In genomic region chr10:24550680-24551079, GRCh38 we compare ENCODE assay signal across 28 cellular contexts.
"Had no signal": no experiment of that assay in that cellular context is flagged by ENCODE, and none has a peak within 500 bp of the region (broad histone marks: within the 10 kb centered on the region; RNA-seq: fewer than 3 reads in every experiment).

No MANE protein-coding gene starts in this region.

- H3K4me3 Mint-ChIP-seq: activated CD8-positive, alpha-beta T cell treated with anti-CD3 and anti-CD28 coated beads for 36 hours; activated naive CD8-positive, alpha-beta T cell; activated T-cell treated with anti-CD3 and anti-CD28 coated beads, Interleukin-2, amount 50 U/mL, for 24 hours; activated T-cell treated with anti-CD3 and anti-CD28 coated beads, Interleukin-2, amount 50 U/mL, for 72 hours; effector memory CD8-positive, alpha-beta T cell; WTC11 had no signal

- H3K27ac Mint-ChIP-seq: activated CD8-positive, alpha-beta T cell treated with anti-CD3 and anti-CD28 coated beads for 36 hours; activated naive CD8-positive, alpha-beta T cell; activated T-cell treated with anti-CD3 and anti-CD28 coated beads, Interleukin-2, amount 50 U/mL, for 24 hours; activated T-cell treated with anti-CD3 and anti-CD28 coated beads, Interleukin-2, amount 50 U/mL, for 72 hours; effector memory CD8-positive, alpha-beta T cell; WTC11 had no signal

- H3K9me3 Mint-ChIP-seq: activated CD8-positive, alpha-beta T cell treated with anti-CD3 and anti-CD28 coated beads for 36 hours; activated T-cell treated with anti-CD3 and anti-CD28 coated beads, Interleukin-2, amount 50 U/mL, for 24 hours; activated T-cell treated with anti-CD3 and anti-CD28 coated beads, Interleukin-2, amount 50 U/mL, for 72 hours; effector memory CD8-positive, alpha-beta T cell; WTC11 had no signal

- H3K27ac ChIP-seq: body of pancreas, esophagus squamous epithelium, gastroesophageal sphincter, VCaP had no signal

- H3K27me3 Mint-ChIP-seq: activated CD8-positive, alpha-beta T cell treated with anti-CD3 and anti-CD28 coated beads for 36 hours; activated naive CD8-positive, alpha-beta T cell; activated T-cell treated with anti-CD3 and anti-CD28 coated beads, Interleukin-2, amount 50 U/mL, for 24 hours had no signal

- DNase-seq: activated CD4-positive, alpha-beta T cell treated with anti-CD3 and anti-CD28 coated beads for 1 hour; activated CD4-positive, alpha-beta T cell treated with anti-CD3 and anti-CD28 coated beads for 4 hours; activated CD4-positive, alpha-beta T cell treated with anti-CD3 and anti-CD28 coated beads, Interleukin-2, amount 50 U/mL, for 1 hour; activated CD4-positive, alpha-beta T cell treated with anti-CD3 and anti-CD28 coated beads, Interleukin-2, amount 50 U/mL, for 48 hours; activated CD8-positive, alpha-beta memory T cell treated with anti-CD3 and anti-CD28 coated beads, Interleukin-2, amount 50 U/mL, for 48 hours; activated CD8-positive, alpha-beta T cell treated with anti-CD3 and anti-CD28 coated beads for 36 hours; activated gamma-delta T cell treated with Interleukin-2 at 50 U/mL for 16 hours; activated naive CD4-positive, alpha-beta T cell treated with anti-CD3 and anti-CD28 coated beads, Interleukin-2, amount 50 U/mL, for 16 hours; activated naive CD4-positive, alpha-beta T cell treated with Interleukin-2 at 50 U/mL for 16 hours; activated T-cell treated with anti-CD3 and anti-CD28 coated beads for 4 hours; activated T-cell treated with anti-CD3 and anti-CD28 coated beads, Interleukin-2, amount 50 U/mL, for 24 hours; activated T-cell treated with anti-CD3 and anti-CD28 coated beads, Interleukin-2, amount 50 U/mL, for 72 hours; amniotic stem cell; anterior cingulate cortex; body of pancreas; caudate nucleus; cortex of kidney; dermis blood vessel endothelial cell; effector CD4-positive, alpha-beta T cell; effector memory CD8-positive, alpha-beta T cell; erythroblast; esophagus squamous epithelium; foreskin melanocyte; T-helper 2 cell had no signal

- H3K27me3 ChIP-seq: body of pancreas, esophagus squamous epithelium had no signal

- H3K4me1 ChIP-seq: gastroesophageal sphincter had no signal

- H3K9me3 ChIP-seq: body of pancreas, esophagus squamous epithelium, gastroesophageal sphincter had no signal

- H3K4me3 ChIP-seq: body of pancreas, esophagus squamous epithelium, gastroesophageal sphincter had no signal

- H3K36me3 Mint-ChIP-seq: activated naive CD8-positive, alpha-beta T cell had no signal
